ENCODE assay signal across 16 cellular contexts in the genomic region with DNA sequence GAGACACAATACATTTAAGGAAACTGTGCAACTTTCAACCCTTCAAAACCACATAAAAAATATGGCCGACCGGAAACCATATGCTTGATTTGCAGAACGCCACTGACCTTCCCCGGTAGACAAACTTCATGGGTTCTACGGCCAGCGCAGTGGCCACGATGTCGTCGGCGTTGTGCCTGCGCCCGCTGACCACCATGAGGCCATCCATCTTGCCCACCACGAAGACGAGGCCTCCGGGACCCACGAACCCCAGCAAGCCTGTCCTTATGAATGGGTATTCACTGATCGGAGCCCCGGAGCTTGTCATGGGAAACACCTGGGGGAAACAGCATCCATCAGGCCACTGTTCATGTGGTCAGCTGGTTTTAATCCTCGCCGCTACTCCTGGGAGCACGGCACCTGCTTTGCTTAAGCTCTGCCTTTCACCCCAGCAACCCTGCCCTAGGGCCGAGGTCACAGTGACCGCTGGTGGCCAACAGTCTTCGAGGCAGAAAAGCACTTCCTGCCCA.
DNase-seq lines count a peak whose midpoint lies in the region; ATAC-seq and TF ChIP-seq lines count a peak whose summit lies in the region.
"Had no signal": no experiment of that assay in that cellular context is flagged by ENCODE, and none has a peak within 500 bp of the region (broad histone marks: within the 10 kb centered on the region; RNA-seq: fewer than 3 reads in every experiment).

No MANE protein-coding gene starts in this region.

- WGBS in hepatocyte (ENCODE audit: low lambda C conversion rate, missing lambda C conversion rate), result 98% methylated on average over 24 of the region's 24 CpGs
- 89 to 96% (median 92%) methylated on average over 19 to 24 of the region's 24 CpGs for WGBS in spleen, 5 donors
- WGBS in esophagus muscularis mucosa, result 92% methylated on average over 24 of the region's 24 CpGs

- H3K4me2 ChIP-seq in DOHH2 (ENCODE audit: low read length) (0 out of 2 replicates have a peak overlapping the region, but pooled peaks have one; percentile 54), hepatocyte (no peak overlapping the region), neural progenitor cell (no peak overlapping the region)

- peak overlapping the region; percentile 61 for H3K27ac Mint-ChIP-seq in neural progenitor cell
- H3K27ac Mint-ChIP-seq in stimulated activated naive CD8-positive, alpha-beta T cell treated with anti-CD3 and anti-CD28 coated beads, Interleukin-15, amount 100 ng/mL, for 72 hours, result no peak overlapping the region
- H3K27ac Mint-ChIP-seq: CD14-positive monocyte; CD4-positive, alpha-beta T cell; CD8-positive, alpha-beta memory T cell; HFFc6 had no signal

- H3F3A ChIP-seq in DOHH2 (ENCODE audit: control insufficient read depth, insufficient read depth) (peaks cover 13% of the 10 kb centered on the region), neural progenitor cell (ENCODE audit: low read depth) (no peaks in the 10 kb centered on the region)

- H3K4me1 ChIP-seq in DOHH2 (ENCODE audit: control insufficient read depth, low read length) (peaks cover 63% of the 10 kb centered on the region), hepatocyte (ENCODE audit: insufficient read depth) (peaks cover 27% of the 10 kb centered on the region), neural progenitor cell (no peaks in the 10 kb centered on the region), spleen (no peaks in the 10 kb centered on the region), esophagus muscularis mucosa (peaks cover 0 to 26% (median 21%) of the 10 kb centered on the region in 4 donors)
- H3K4me1 ChIP-seq: HAP-1 had no signal

- H3K9me2 ChIP-seq in DOHH2 (replicated peaks; ENCODE audit: control insufficient read depth, low read length) (no peaks in the 10 kb centered on the region), hepatocyte (replicated peaks; ENCODE audit: insufficient read depth) (no peaks in the 10 kb centered on the region)

- TF ChIP-seq POLR2A in spleen (IDR thresholded peaks at IDR 0.05) (no peak), esophagus muscularis mucosa (IDR thresholded peaks at IDR 0.05; ENCODE audit: low read depth) (no peak)

- H3K79me2 ChIP-seq in DOHH2 (ENCODE audit: control insufficient read depth, low read length) (no peaks in the 10 kb centered on the region), hepatocyte (no peaks in the 10 kb centered on the region), neural progenitor cell (ENCODE audit: low read depth) (no peaks in the 10 kb centered on the region)

- H3K4me3 ChIP-seq in DOHH2 (ENCODE audit: low read length), result no peak overlapping the region
- no peak overlapping the region for H3K4me3 ChIP-seq in hepatocyte
- H3K4me3 ChIP-seq in neural progenitor cell, result no peak overlapping the region
- no peak overlapping the region for H3K4me3 ChIP-seq in spleen
- no peak overlapping the region for H3K4me3 ChIP-seq in esophagus muscularis mucosa
- H3K4me3 ChIP-seq: HAP-1 had no signal

- H3K9me3 ChIP-seq in DOHH2 (ENCODE audit: control insufficient read depth, insufficient read depth, low read length) (no peaks in the 10 kb centered on the region), hepatocyte (ENCODE audit: low read depth) (no peaks in the 10 kb centered on the region), neural progenitor cell (ENCODE audit: low read depth) (no peaks in the 10 kb centered on the region), spleen (no peaks in the 10 kb centered on the region), esophagus muscularis mucosa (no peaks in the 10 kb centered on the region)
- H3K9me3 ChIP-seq: HAP-1 had no signal

- H2AFZ ChIP-seq in hepatocyte (no peak overlapping the region), neural progenitor cell (replicated peaks) (no peak overlapping the region)

- H3K4me3 Mint-ChIP-seq in neural progenitor cell, result no peak overlapping the region
- no peak overlapping the region for H3K4me3 Mint-ChIP-seq in stimulated activated naive CD8-positive, alpha-beta T cell treated with anti-CD3 and anti-CD28 coated beads, Interleukin-15, amount 100 ng/mL, for 72 hours
- H3K4me3 Mint-ChIP-seq: CD14-positive monocyte; CD4-positive, alpha-beta T cell; CD8-positive, alpha-beta memory T cell; HFFc6 had no signal

- ATAC-seq in stimulated activated naive CD8-positive, alpha-beta T cell treated with anti-CD3 and anti-CD28 coated beads, Interleukin-15, amount 100 ng/mL, for 72 hours, result no peak

- no peak overlapping the region for H3K9ac ChIP-seq in neural progenitor cell

- peaks cover 35% of the 10 kb centered on the region for H3K36me3 Mint-ChIP-seq in neural progenitor cell
- H3K36me3 Mint-ChIP-seq: CD14-positive monocyte had no signal

- intact Hi-C loops in spleen (cut with DNase I; ENCODE audit: low total_unique reads), result no loop called here
- intact Hi-C loops in esophagus muscularis mucosa (cut with DNase I), result no loop called here

- no peak for TF ChIP-seq EP300 in esophagus muscularis mucosa (IDR thresholded peaks at IDR 0.05)

- H3K27me3 ChIP-seq in DOHH2 (ENCODE audit: control insufficient read depth, low read length) (no peaks in the 10 kb centered on the region), hepatocyte (no peaks in the 10 kb centered on the region), neural progenitor cell (no peaks in the 10 kb centered on the region), spleen (replicated peaks in 1 of 7) (no peaks in the 10 kb centered on the region), esophagus muscularis mucosa (no peaks in the 10 kb centered on the region)

- H3K4me1 Mint-ChIP-seq in neural progenitor cell, result peaks cover 12% of the 10 kb centered on the region
- H3K4me1 Mint-ChIP-seq in stimulated activated naive CD8-positive, alpha-beta T cell treated with anti-CD3 and anti-CD28 coated beads, Interleukin-15, amount 100 ng/mL, for 72 hours, result no peaks in the 10 kb centered on the region
- H3K4me1 Mint-ChIP-seq: CD14-positive monocyte; CD8-positive, alpha-beta memory T cell had no signal

- H3K36me3 ChIP-seq in DOHH2 (ENCODE audit: control insufficient read depth, low read length) (peaks cover 66% of the 10 kb centered on the region), hepatocyte (replicated peaks; ENCODE audit: insufficient read depth, low read depth) (peaks cover 8% of the 10 kb centered on the region), neural progenitor cell (no peaks in the 10 kb centered on the region), spleen (peaks cover 0 to 78% (median 7%) of the 10 kb centered on the region in 6 donors), esophagus muscularis mucosa (peaks cover 27 to 98% (median 90%) of the 10 kb centered on the region in 4 donors)

- no peaks in the 10 kb centered on the region for H3K27me3 Mint-ChIP-seq in neural progenitor cell (ENCODE audit: insufficient read depth, low read depth)
- no peaks in the 10 kb centered on the region for H3K27me3 Mint-ChIP-seq in stimulated activated naive CD8-positive, alpha-beta T cell treated with anti-CD3 and anti-CD28 coated beads, Interleukin-15, amount 100 ng/mL, for 72 hours
- H3K27me3 Mint-ChIP-seq: CD4-positive, alpha-beta T cell had no signal

- H3K9me3 Mint-ChIP-seq in neural progenitor cell, result peaks cover 2% of the 10 kb centered on the region
- no peaks in the 10 kb centered on the region for H3K9me3 Mint-ChIP-seq in stimulated activated naive CD8-positive, alpha-beta T cell treated with anti-CD3 and anti-CD28 coated beads, Interleukin-15, amount 100 ng/mL, for 72 hours
- H3K9me3 Mint-ChIP-seq: CD14-positive monocyte; CD4-positive, alpha-beta T cell; CD8-positive, alpha-beta memory T cell; HFFc6 had no signal

- DNase-seq in hepatocyte (ENCODE audit: low spot score) (no peak), neural progenitor cell (ENCODE audit: low spot score) (no peak), spleen (peak; percentile 66), esophagus muscularis mucosa (ENCODE audit: extremely low spot score) (no peak), activated gamma-delta T cell treated with Interleukin-2 at 50 U/mL for 16 hours (no peak)
- DNase-seq in stimulated activated naive CD8-positive, alpha-beta T cell treated with anti-CD3 and anti-CD28 coated beads, Interleukin-15, amount 100 ng/mL, for 72 hours, result no peak
- no peak for DNase-seq in activated naive CD4-positive, alpha-beta T cell (lab: John Stamatoyannopoulos, UW)
- DNase-seq: CD4-positive, alpha-beta T cell; CD8-positive, alpha-beta memory T cell; DMS 273 treated with DMSO at 0.1 percent for 48 hours; DMS79 treated with DMSO at 0.1 percent for 48 hours; GOT3; HFFc6 had no signal

- H4K20me1 ChIP-seq in DOHH2 (ENCODE audit: control insufficient read depth, insufficient read depth, low read depth, low read length) (no peaks in the 10 kb centered on the region), hepatocyte (ENCODE audit: insufficient read depth, poor library complexity, severe bottlenecking) (no peaks in the 10 kb centered on the region), neural progenitor cell (ENCODE audit: low read depth) (no peaks in the 10 kb centered on the region)

- TF ChIP-seq CTCF in DOHH2 (IDR thresholded peaks at IDR 0.05; ENCODE audit: low read depth, low read length, poor library complexity, severe bottlenecking) (no peak), hepatocyte (IDR thresholded peaks at IDR 0.05; ENCODE audit: poor library complexity) (no peak), neural progenitor cell (IDR thresholded peaks at IDR 0.05) (no peak), spleen (IDR thresholded peaks at IDR 0.05 in 8 of 11, conservative IDR thresholded peaks at IDR 0.05 in 3 of 11) (no peak), esophagus muscularis mucosa (IDR thresholded peaks at IDR 0.05) (no peak)

- H3K27ac ChIP-seq in DOHH2 (ENCODE audit: low read depth, low read length) (no peak overlapping the region), hepatocyte (peak overlapping the region; percentile 5), neural progenitor cell (no peak overlapping the region), spleen (no peak overlapping the region), esophagus muscularis mucosa (replicated peaks in 1 of 4) (no peak overlapping the region)
